23 cellular contexts compared by ENCODE assay signal in genomic region chr2:124039032-124039431, GRCh38. TPM values are rescaled to one million over a fixed set of nuclear protein-coding genes. Genes with fewer than 3 reads are reported as not detected.
"Had no signal": no experiment of that assay in that cellular context is flagged by ENCODE, and none has a peak within 500 bp of the region (broad histone marks: within the 10 kb centered on the region; RNA-seq: fewer than 3 reads in every experiment).

No MANE protein-coding gene starts in this region.

- DNase-seq: colonic mucosa; cortex of kidney; effector memory CD4-positive, alpha-beta T cell; foreskin keratinocyte; heart left ventricle; hypothalamus; immature natural killer cell; islet precursor cell; kidney; kidney glomerular epithelial cell; left colon; left ventricle myocardium superior; lower lobe of right lung; mesenchymal stem cell; midbrain; naive thymus-derived CD4-positive, alpha-beta T cell; natural killer cell had no signal

- H3K4me2 ChIP-seq: hepatocyte had no signal

- H3K36me3 ChIP-seq: colonic mucosa, esophagus muscularis mucosa, gastroesophageal sphincter, heart left ventricle, lower lobe of right lung had no signal

- H3K79me2 ChIP-seq: hepatocyte had no signal

- H3K4me3 ChIP-seq: colonic mucosa, esophagus muscularis mucosa, gastroesophageal sphincter, heart left ventricle, hepatocyte, lower lobe of right lung had no signal

- H3K27me3 ChIP-seq: colonic mucosa, esophagus muscularis mucosa, foreskin keratinocyte, gastroesophageal sphincter, heart left ventricle, hepatocyte had no signal

- H3K4me1 ChIP-seq: colonic mucosa, esophagus muscularis mucosa, foreskin keratinocyte, gastroesophageal sphincter, heart left ventricle, lower lobe of right lung had no signal

- H3K27ac ChIP-seq: colonic mucosa, esophagus muscularis mucosa, foreskin keratinocyte, gastroesophageal sphincter, heart left ventricle, hepatocyte, lower lobe of right lung had no signal

RNA-seq across cellular contexts. Expression of gene CNTNAP5, which starts 13.9 kb away (rescaled TPM):
- polyA plus RNA-seq: endothelial cell of umbilical vein; esophagus; fibroblast of lung; foreskin keratinocyte; heart left ventricle; immature natural killer cell; naive thymus-derived CD4-positive, alpha-beta T cell had no signal
